ENCODE assay signal across 13 cellular contexts in the genomic region with DNA sequence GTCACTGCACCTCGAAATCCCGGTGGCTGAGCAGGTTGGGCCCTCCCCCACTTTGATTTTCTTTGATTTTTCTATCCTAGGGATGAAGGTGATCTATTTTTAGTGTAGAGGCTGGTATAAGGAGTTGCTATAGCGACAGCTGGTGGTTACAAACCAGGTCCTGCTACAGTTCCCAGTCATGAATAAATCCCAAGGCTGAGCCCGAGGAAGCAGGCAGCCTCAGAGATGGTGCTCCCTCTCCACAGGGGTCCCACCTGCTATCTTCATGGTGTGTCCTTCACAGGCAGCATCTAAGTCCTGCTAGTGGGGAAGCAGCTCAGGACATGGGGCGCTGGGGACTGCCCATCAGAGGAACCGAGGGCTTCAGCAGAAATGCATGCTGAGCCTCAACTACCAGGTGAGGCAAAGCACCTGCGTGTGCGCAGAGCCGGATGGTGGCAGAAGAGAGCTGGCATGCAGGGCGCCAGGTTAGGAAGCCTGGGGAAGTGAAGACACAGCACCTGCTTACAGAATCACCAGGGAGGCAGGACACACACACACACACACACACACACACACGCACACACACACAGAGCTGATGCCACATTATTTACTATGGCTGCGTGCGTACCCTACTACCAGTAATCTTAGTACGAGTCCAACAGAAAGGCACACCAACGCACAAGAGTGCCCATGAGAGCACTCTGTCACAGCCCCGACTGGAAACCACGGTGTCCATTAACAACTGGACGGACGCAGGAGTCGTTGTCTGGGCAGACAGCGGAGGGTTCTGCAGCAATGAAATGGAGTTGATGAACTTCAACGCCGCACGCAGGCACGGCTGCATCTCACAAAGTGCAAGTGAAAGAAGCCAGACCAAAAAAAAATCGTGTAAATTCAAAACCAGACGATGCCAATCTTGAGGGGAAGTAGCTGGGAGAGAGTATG.
DNase-seq lines count a peak whose midpoint lies in the region; ATAC-seq and TF ChIP-seq lines count a peak whose summit lies in the region.
"Had no signal": no experiment of that assay in that cellular context is flagged by ENCODE, and none has a peak within 500 bp of the region (broad histone marks: within the 10 kb centered on the region; RNA-seq: fewer than 3 reads in every experiment).

No MANE protein-coding gene starts in this region.

- intact Hi-C loops in PC-9 (cut with micrococcal nuclease; ENCODE audit: unreplicated experiment), result loop anchor here (2.0 kb wide), 1 partner anchor 37 kb away; no protein-coding TSS in a partner anchor
- intact Hi-C loops in left ventricle myocardium superior (cut with micrococcal nuclease), result no loop called here

- H3K4me1 ChIP-seq in Karpas-422 (ENCODE audit: low read length), result peaks cover 76% of the 10 kb centered on the region
- H3K4me1 ChIP-seq in PC-9 (replicated peaks; ENCODE audit: insufficient read depth), result peaks cover 34% of the 10 kb centered on the region

- peak overlapping the region; percentile 74 for H3K9ac ChIP-seq in Karpas-422 (ENCODE audit: low read length)

- TF ChIP-seq CTCF in PC-9 (conservative IDR thresholded peaks at IDR 0.05) (no peak), GM13976 (IDR thresholded peaks at IDR 0.05; ENCODE audit: borderline replicate concordance, control extremely low read depth, extremely low read depth, insufficient read depth, missing control alignments) (no peak)

- H3K9me3 ChIP-seq in Karpas-422 (ENCODE audit: low read length) (no peaks in the 10 kb centered on the region), PC-9 (ENCODE audit: insufficient read depth, low read depth) (no peaks in the 10 kb centered on the region)

- no TSS peak for BruUV-seq in PC-9 (replicated peaks; lab: Mats Ljungman, UMichigan)

- H3K9me2 ChIP-seq in Karpas-422 (replicated peaks; ENCODE audit: insufficient read depth, low read length), result no peaks in the 10 kb centered on the region
- H3K9me2 ChIP-seq in PC-9 (ENCODE audit: insufficient read depth), result no peaks in the 10 kb centered on the region

- H3F3A ChIP-seq in PC-9 (ENCODE audit: insufficient read depth, low read depth), result peaks cover 13% of the 10 kb centered on the region

- H3K4me3 ChIP-seq in Karpas-422 (ENCODE audit: low read length) (peak overlapping the region; percentile 49), PC-9 (no peak overlapping the region)

- H3K4me2 ChIP-seq in Karpas-422 (ENCODE audit: low read depth, low read length, poor library complexity, severe bottlenecking) (peak overlapping the region; percentile 75), PC-9 (0 out of 2 replicates have a peak overlapping the region, but pooled peaks have one; percentile 64)

- ATAC-seq in left ventricle myocardium superior (peak; percentile 37), HG03175 (IDR thresholded peaks at IDR 0.05; ENCODE audit: unreplicated experiment) (no peak), HG02884 (IDR thresholded peaks at IDR 0.05; ENCODE audit: unreplicated experiment) (no peak)

- H3K79me2 ChIP-seq in Karpas-422 (ENCODE audit: low read length) (no peaks in the 10 kb centered on the region), PC-9 (ENCODE audit: low read depth) (no peaks in the 10 kb centered on the region)

- peak overlapping the region; percentile 67; the same call in 1 of the 2 replicates for H2AFZ ChIP-seq in Karpas-422 (ENCODE audit: low read length)
- no peak overlapping the region for H2AFZ ChIP-seq in PC-9

- peak; percentile 56 for DNase-seq in A172 (ENCODE audit: low spot score)
- DNase-seq in Karpas-422, result peak; percentile 85
- DNase-seq in PC-9, result peak in 1 of 2 experiments; percentile 12
- DNase-seq in left ventricle myocardium superior, result peak; percentile 20
- DNase-seq in GM13976 (ENCODE audit: low spot score), result no peak
- DNase-seq in stimulated activated CD4-positive, alpha-beta T cell treated with anti-CD3 and anti-CD28 coated beads, Interleukin-4, amount 100 ng/mL, for 24 hours, result no peak
- DNase-seq: activated CD4-positive, alpha-beta T cell treated with anti-CD3 and anti-CD28 coated beads for 1 hour; activated naive CD4-positive, alpha-beta T cell treated with anti-CD3 and anti-CD28 coated beads for 36 hours; midbrain; RPMI8226; stimulated activated CD4-positive, alpha-beta T cell treated with anti-CD3 and anti-CD28 coated beads, Interleukin-12 subunit alpha, Interleukin-12 subunit beta, amount 100 ng/mL, for 4 hours had no signal

- peak overlapping the region; percentile 95 for H3K27ac ChIP-seq in Karpas-422 (ENCODE audit: low read length)
- H3K27ac ChIP-seq in PC-9, result no peak overlapping the region

- H4K20me1 ChIP-seq in Karpas-422 (ENCODE audit: insufficient read depth, low read depth, low read length) (no peaks in the 10 kb centered on the region; the same call in 1 of the 2 replicates), PC-9 (ENCODE audit: insufficient read depth) (no peaks in the 10 kb centered on the region)

- H3K36me3 ChIP-seq in Karpas-422 (ENCODE audit: insufficient read depth, low read length) (no peaks in the 10 kb centered on the region), PC-9 (ENCODE audit: low read depth) (no peaks in the 10 kb centered on the region)

- POLR2A ChIA-PET in PC-9 (lab: Charles Lee; ENCODE audit: unreplicated experiment), result interaction anchor here (0.6 kb wide), 1 partner anchor 94 kb away, joined by 3 read pairs; no protein-coding TSS in a partner anchor

- in situ Hi-C loops in GM13976 (cut with MboI; ENCODE audit: low sequenced_read_pairs, unreplicated experiment), result no loop called here

- H3K27me3 ChIP-seq in Karpas-422 (ENCODE audit: low read length) (no peaks in the 10 kb centered on the region), PC-9 (ENCODE audit: insufficient read depth, low read depth) (no peaks in the 10 kb centered on the region)

- CTCF ChIA-PET in PC-9 (lab: Charles Lee), result no interaction called here

Comparison
In these comparisons a context has a peak if more than half of its experiments do, and no peak if none do; other contexts are left out.
1. DNase-seq: peak in A172 (single experiment), Karpas-422 (single experiment) and left ventricle myocardium superior (single experiment); none in GM13976 (single experiment) and stimulated activated CD4-positive, alpha-beta T cell treated with anti-CD3 and anti-CD28 coated beads, Interleukin-4, amount 100 ng/mL, for 24 hours (single experiment).